Comparison of ENCODE assay signal across 9 cellular contexts in the genomic region with DNA sequence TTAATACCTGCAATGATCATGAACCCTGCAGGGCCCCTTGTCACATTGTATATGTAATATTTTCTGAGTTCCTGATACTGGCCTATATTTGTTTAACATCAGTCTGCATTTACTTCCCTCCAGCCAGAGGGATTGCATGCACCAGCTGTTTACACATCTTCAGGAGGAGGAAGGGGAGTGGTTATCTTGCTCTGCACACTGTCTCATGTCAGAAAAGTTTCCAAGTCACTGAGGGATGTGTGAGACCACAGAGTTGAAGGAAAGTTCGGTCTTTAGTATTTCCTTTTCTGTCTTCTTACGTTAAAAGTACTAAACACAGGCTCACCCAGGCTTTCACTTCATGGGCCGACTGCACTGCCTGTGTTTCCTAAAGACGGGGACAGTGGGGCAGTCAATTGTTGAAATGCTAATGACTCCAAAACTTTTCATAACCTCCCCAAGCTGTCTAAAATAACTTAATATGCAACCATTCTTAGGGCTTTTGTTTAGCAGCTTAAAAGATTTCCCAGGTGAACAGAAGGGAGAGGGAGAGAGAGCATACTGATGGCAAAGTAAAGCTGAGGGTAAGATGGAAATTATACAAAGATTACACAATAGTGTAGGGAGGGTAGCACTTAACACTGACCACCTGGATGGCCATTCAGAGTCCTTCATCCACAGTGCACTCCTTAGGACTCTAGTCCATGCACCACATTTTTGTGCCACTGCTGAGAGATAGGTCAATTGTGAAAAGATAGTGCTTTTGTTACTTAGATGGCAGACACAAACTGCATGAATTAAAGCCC.
A peak's percentile ranks its signal among the peaks of the same experiment; 100 is the strongest.
DNase-seq lines count a peak whose midpoint lies in the region; ATAC-seq and TF ChIP-seq lines count a peak whose summit lies in the region.
"Had no signal": no experiment of that assay in that cellular context is flagged by ENCODE, and none has a peak within 500 bp of the region (broad histone marks: within the 10 kb centered on the region; RNA-seq: fewer than 3 reads in every experiment).

No MANE protein-coding gene starts in this region.

- peaks cover 0 to 6% (median 0%) of the 10 kb centered on the region in 4 donors for H3K4me1 ChIP-seq in Peyer's patch

- no peaks in the 10 kb centered on the region for H3K9me3 ChIP-seq in Peyer's patch

- DNase-seq in Ammon's horn (ENCODE audit: low spot score) (peak; percentile 43), Peyer's patch (peak in 2 of 3 donors; percentile 31 to 43), iPS-NIHi7 (ENCODE audit: extremely low spot score) (peak; percentile 12), posterior cingulate gyrus (no peak), amygdala (lab: John Stamatoyannopoulos, UW) (no peak), middle frontal gyrus (ENCODE audit: extremely low spot score, low spot score) (no peak)
- no peak for DNase-seq in stimulated activated CD4-positive, alpha-beta T cell treated with anti-CD3 and anti-CD28 coated beads, Interleukin-4, amount 100 ng/mL, for 4 hours
- DNase-seq: CD8-positive, alpha-beta T cell had no signal

- intact Hi-C loops in posterior cingulate gyrus (cut with DNase I): no loop called here

- no peak for TF ChIP-seq POLR2A in Peyer's patch (IDR thresholded peaks at IDR 0.05)

- H3K36me3 ChIP-seq in Peyer's patch: no peaks in the 10 kb centered on the region

- no peak overlapping the region for H3K4me3 ChIP-seq in Peyer's patch

- ATAC-seq in GM21717 (IDR thresholded peaks at IDR 0.05; ENCODE audit: unreplicated experiment): peak; percentile 44
- ATAC-seq: CD8-positive, alpha-beta T cell had no signal

- no peak for TF ChIP-seq CTCF in Peyer's patch (IDR thresholded peaks at IDR 0.05)

- peak overlapping the region in 1 of 4 donors; percentile 23 for H3K27ac ChIP-seq in Peyer's patch

- H3K27me3 ChIP-seq in Peyer's patch: no peaks in the 10 kb centered on the region

Comparison
In these comparisons a context has a peak if more than half of its experiments do, and no peak if none do; other contexts are left out.
1. DNase-seq: peak in Ammon's horn (single experiment), Peyer's patch (2 of 3) and iPS-NIHi7 (single experiment); none in stimulated activated CD4-positive, alpha-beta T cell treated with anti-CD3 and anti-CD28 coated beads, Interleukin-4, amount 100 ng/mL, for 4 hours (0 of 2), posterior cingulate gyrus (0 of 10), amygdala (0 of 56) and middle frontal gyrus (single experiment).